ENCODE assay signal across 10 cellular contexts in genomic region chr10:70221030-70221429, GRCh38. TPM values are rescaled to one million over a fixed set of nuclear protein-coding genes. Genes with fewer than 3 reads are reported as not detected.
DNase-seq lines count a peak whose midpoint lies in the region; ATAC-seq, FAIRE-seq and TF ChIP-seq lines count a peak whose summit lies in the region.
"Had no signal": no experiment of that assay in that cellular context is flagged by ENCODE, and none has a peak within 500 bp of the region (broad histone marks: within the 10 kb centered on the region; RNA-seq: fewer than 3 reads in every experiment).

No MANE protein-coding gene starts in this region.

- H3K36me3 ChIP-seq in muscle layer of duodenum (ENCODE audit: control insufficient read depth in 1 of 2, insufficient read depth in 2 of 2, low read length in 2 of 2) (peaks cover 0 to 3% of the 10 kb centered on the region in 2 donors), MG63 (peaks cover 49% of the 10 kb centered on the region)

- H3K27me3 ChIP-seq in muscle layer of duodenum (ENCODE audit: low read depth, low read length) (no peaks in the 10 kb centered on the region), MG63 (no peaks in the 10 kb centered on the region)

- H3K27ac ChIP-seq in muscle layer of duodenum (ENCODE audit: low read length): peak overlapping the region; percentile 12

- H3K9me3 ChIP-seq in muscle layer of duodenum (ENCODE audit: control insufficient read depth in 1 of 2, low read length in 2 of 2) (no peaks in the 10 kb centered on the region), MG63 (no peaks in the 10 kb centered on the region)
- H3K9me3 ChIP-seq: HAP-1 had no signal

- no peak for TF ChIP-seq CTCF in GM13977 (IDR thresholded peaks at IDR 0.05; ENCODE audit: extremely low read depth, insufficient read depth, missing control alignments)

- ATAC-seq in GM21381 (IDR thresholded peaks at IDR 0.05; ENCODE audit: unreplicated experiment): peak; percentile 35
- no peak for ATAC-seq in stimulated activated naive CD8-positive, alpha-beta T cell treated with anti-CD3 and anti-CD28 coated beads, Interleukin-15, Interleukin-2, amounts not matched to agents 100 U/mL and 50 U/mL, for 24 hours

- peaks cover 7 to 14% of the 10 kb centered on the region in 2 donors for H3K4me1 ChIP-seq in muscle layer of duodenum (ENCODE audit: control insufficient read depth in 1 of 2, insufficient read depth in 2 of 2, low read length in 2 of 2)
- H3K4me1 ChIP-seq: HAP-1 had no signal

- FAIRE-seq in TTC549 (lab: Jason Lieb, UNC): peak; percentile 33
- FAIRE-seq: D721Med had no signal

- H3K4me3 ChIP-seq in muscle layer of duodenum (ENCODE audit: low read depth in 1 of 2, low read length in 2 of 2): peak overlapping the region in 1 of 2 donors; percentile 2
- H3K4me3 ChIP-seq in MG63: no peak overlapping the region
- H3K4me3 ChIP-seq: HAP-1 had no signal

- in situ Hi-C loops in GM13977 (cut with MboI; ENCODE audit: low pct_unique_long_range_greater_than_20kb, low sequenced_read_pairs, unreplicated experiment): no loop called here

- intact Hi-C loops in cardiac septum (cut with DNase I): loop anchor here (10.0 kb wide), 1 partner anchor 54 kb away; no protein-coding TSS in a partner anchor

- DNase-seq in CD1c-positive myeloid dendritic cell (ENCODE audit: extremely low spot score) (peak; percentile 9), GM13977 (ENCODE audit: low spot score) (no peak), cardiac septum (ENCODE audit: low spot score) (no peak), MG63 (no peak)
- DNase-seq in stimulated activated naive CD8-positive, alpha-beta T cell treated with anti-CD3 and anti-CD28 coated beads, Interleukin-15, Interleukin-2, amounts not matched to agents 100 U/mL and 50 U/mL, for 24 hours: no peak

RNA-seq across cellular contexts. Expression of gene PPA1, which starts 12.2 kb away (rescaled TPM):
- total RNA-seq in cardiac septum: 68.6 TPM
- total RNA-seq in MG63 (2014; rRNA removed; shearing (Covaris generic); ENCODE audit: low replicate concordance): 437 and 481 TPM in 2 replicates

RNA-seq across cellular contexts. Expression of gene SAR1A, which starts 50.7 kb away (rescaled TPM):
- total RNA-seq in cardiac septum: 87.1 TPM
- 55.6 and 67.0 TPM in 2 replicates for total RNA-seq in MG63 (2014; rRNA removed; shearing (Covaris generic); ENCODE audit: low replicate concordance)
